In the genomic region with DNA sequence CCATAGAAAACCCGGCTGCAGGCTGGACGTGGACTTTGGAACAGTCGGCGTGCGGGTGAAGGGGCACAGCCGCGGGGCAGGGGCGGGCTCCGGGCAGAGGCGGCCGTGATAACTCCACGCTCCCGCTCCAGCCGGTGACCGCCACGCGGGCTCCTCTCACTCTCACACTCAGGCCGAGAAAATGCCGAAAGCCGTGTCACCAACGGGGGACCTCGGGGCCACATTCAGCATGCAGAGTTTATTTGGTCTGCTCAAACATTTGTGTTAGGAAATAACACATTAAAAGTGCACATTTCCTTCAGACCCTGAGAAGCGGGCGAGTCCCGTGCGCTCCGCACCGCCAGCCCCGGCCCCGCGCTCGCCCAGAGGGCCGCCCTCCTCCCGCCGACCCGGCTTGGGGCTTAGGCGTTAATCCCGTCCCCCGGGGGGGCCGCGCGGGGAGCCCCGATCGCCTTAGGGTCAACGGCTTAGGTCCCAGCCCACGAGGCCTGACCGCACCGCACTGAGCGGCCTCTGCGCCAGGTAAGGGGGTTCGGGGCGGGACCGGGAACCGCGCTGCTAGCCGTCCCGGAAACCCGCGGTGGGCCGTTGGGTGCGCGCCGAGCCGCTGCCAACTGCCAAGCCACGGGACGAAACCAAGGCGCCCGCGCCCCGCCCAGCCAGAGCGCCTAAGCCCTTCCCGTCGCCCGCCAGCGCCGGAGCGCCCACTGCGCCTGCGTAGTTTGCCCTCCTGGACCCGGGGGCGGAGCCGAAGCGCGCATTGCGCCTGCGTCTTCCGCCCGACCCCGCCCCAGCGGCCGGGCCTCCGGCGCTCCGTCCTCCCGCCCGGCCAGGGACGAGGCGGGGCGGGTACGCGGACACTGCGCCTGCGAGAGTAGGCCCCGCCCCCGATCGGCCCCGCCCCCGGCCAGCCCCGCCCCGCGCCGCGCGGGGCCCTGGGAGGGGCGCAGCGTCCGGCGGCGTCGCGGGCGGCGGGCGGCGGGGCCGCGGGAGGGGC, we compare ENCODE assay signal across 8 cellular contexts. TPM values are rescaled to one million over a fixed set of nuclear protein-coding genes. Genes with fewer than 3 reads are reported as not detected.
DNase-seq lines count a peak whose midpoint lies in the region; ATAC-seq and TF ChIP-seq lines count a peak whose summit lies in the region.

A gene with protein sequence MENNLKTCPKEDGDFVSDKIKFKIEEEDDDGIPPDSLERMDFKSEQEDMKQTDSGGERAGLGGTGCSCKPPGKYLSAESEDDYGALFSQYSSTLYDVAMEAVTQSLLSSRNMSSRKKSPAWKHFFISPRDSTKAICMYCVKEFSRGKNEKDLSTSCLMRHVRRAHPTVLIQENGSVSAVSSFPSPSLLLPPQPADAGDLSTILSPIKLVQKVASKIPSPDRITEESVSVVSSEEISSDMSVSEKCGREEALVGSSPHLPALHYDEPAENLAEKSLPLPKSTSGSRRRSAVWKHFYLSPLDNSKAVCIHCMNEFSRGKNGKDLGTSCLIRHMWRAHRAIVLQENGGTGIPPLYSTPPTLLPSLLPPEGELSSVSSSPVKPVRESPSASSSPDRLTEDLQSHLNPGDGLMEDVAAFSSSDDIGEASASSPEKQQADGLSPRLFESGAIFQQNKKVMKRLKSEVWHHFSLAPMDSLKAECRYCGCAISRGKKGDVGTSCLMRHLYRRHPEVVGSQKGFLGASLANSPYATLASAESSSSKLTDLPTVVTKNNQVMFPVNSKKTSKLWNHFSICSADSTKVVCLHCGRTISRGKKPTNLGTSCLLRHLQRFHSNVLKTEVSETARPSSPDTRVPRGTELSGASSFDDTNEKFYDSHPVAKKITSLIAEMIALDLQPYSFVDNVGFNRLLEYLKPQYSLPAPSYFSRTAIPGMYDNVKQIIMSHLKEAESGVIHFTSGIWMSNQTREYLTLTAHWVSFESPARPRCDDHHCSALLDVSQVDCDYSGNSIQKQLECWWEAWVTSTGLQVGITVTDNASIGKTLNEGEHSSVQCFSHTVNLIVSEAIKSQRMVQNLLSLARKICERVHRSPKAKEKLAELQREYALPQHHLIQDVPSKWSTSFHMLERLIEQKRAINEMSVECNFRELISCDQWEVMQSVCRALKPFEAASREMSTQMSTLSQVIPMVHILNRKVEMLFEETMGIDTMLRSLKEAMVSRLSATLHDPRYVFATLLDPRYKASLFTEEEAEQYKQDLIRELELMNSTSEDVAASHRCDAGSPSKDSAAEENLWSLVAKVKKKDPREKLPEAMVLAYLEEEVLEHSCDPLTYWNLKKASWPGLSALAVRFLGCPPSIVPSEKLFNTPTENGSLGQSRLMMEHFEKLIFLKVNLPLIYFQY (plus strand): TSS at position 947 of the 997 bp plus-strand sequence. CDS start 29,819 bp downstream, outside the sequence.

- peak within 1 kb of the TSS; percentile 91 to 96 for H4K8ac ChIP-seq in IMR-90 (ENCODE audit: low read depth in 2 of 2, low read length in 2 of 2)

- H3K27me3 ChIP-seq in IMR-90 (ENCODE audit: control insufficient read depth, insufficient read depth, low read length): peaks cover 27% of the 10 kb centered on the region

- H3K9me1 ChIP-seq in IMR-90 (ENCODE audit: insufficient read depth, low read length): no peaks in the 10 kb centered on the region; the same call in 1 of the 2 replicates

- H4K20me1 ChIP-seq in IMR-90 (ENCODE audit: insufficient read depth, low read length): peaks cover 38% of the 10 kb centered on the region

- peak within 1 kb of the TSS; percentile 78 for H3K4me3 ChIP-seq in IMR-90 (ENCODE audit: insufficient read depth, low read depth, low read length)
- peak within 1 kb of the TSS; percentile 79 for H3K4me3 ChIP-seq in epithelial cell of esophagus (ENCODE audit: low read length)

- TF ChIP-seq POLR2A in IMR-90 (IDR thresholded peaks at IDR 0.05; ENCODE audit: low read depth, low read length): peak; percentile 53; the same call in 1 of the 2 replicates

- TF ChIP-seq CTCF in IMR-90 (conservative IDR thresholded peaks at IDR 0.05; ENCODE audit: low read depth, low read length) (no peak), epithelial cell of esophagus (IDR thresholded peaks at IDR 0.05; ENCODE audit: insufficient read depth, low read depth, low read length, missing control alignments) (no peak)

- H4K5ac ChIP-seq in IMR-90 (ENCODE audit: low read depth, low read length): peak within 1 kb of the TSS; percentile 73; the same call in 1 of the 2 replicates

- H2BK15ac ChIP-seq in IMR-90 (ENCODE audit: low read depth, low read length): no peak within 1 kb of the TSS

- peak within 1 kb of the TSS; percentile 94 for H3K4me2 ChIP-seq in IMR-90 (ENCODE audit: low read depth, low read length)

- dilution Hi-C loops in IMR-90 (cut with HindIII; ENCODE audit: low sequenced_read_pairs, unreplicated experiment): no loop called here

- peak within 1 kb of the TSS; percentile 56 for H3K56ac ChIP-seq in IMR-90 (ENCODE audit: extremely low read depth, insufficient read depth, low read length)

- H2AK5ac ChIP-seq in IMR-90 (ENCODE audit: low read depth, low read length): peak within 1 kb of the TSS; percentile 80; the same call in 1 of the 2 replicates

- peaks cover 6% of the 10 kb centered on the region for H3K4me1 ChIP-seq in IMR-90 (ENCODE audit: control insufficient read depth, insufficient read depth, low read length)

- intact Hi-C loops in IMR-90 (cut with micrococcal nuclease): no loop called here

- in situ Hi-C loops in IMR-90 (cut with MboI; ENCODE audit: low sequenced_read_pairs): no loop called here

- peak within 1 kb of the TSS; percentile 83 for H3K27ac ChIP-seq in IMR-90 (ENCODE audit: insufficient read depth, low read length)

- peak within 1 kb of the TSS; percentile 14; the same call in 1 of the 2 replicates for H3K18ac ChIP-seq in IMR-90 (ENCODE audit: low read depth, low read length)

- H2AFZ ChIP-seq in IMR-90 (replicated peaks; ENCODE audit: low read length, poor library complexity): peak within 1 kb of the TSS; percentile 99

- peak within 1 kb of the TSS; percentile 77 for H3K9ac ChIP-seq in IMR-90 (ENCODE audit: low read depth, low read length)

- peak within 1 kb of the TSS; percentile 79 for H3K4ac ChIP-seq in IMR-90 (ENCODE audit: low read depth, low read length)

- peak within 1 kb of the TSS; percentile 96 for H3K23ac ChIP-seq in IMR-90 (ENCODE audit: low read depth, low read length)

- no peak for TF ChIP-seq RAD21 in IMR-90 (IDR thresholded peaks at IDR 0.05; ENCODE audit: low read length)

- peaks cover 5% of the 10 kb centered on the region for H3K36me3 ChIP-seq in IMR-90 (ENCODE audit: control insufficient read depth, insufficient read depth, low read length)

- H3K79me1 ChIP-seq in IMR-90 (ENCODE audit: low read depth in 1 of 2, low read length in 2 of 2): peaks cover 8 to 31% of the 10 kb centered on the region in 2 experiments; a peak in 3 of 4 replicates

- peak; percentile 66 for ATAC-seq in GM21529 (IDR thresholded peaks at IDR 0.05; ENCODE audit: unreplicated experiment)
- peak; percentile 92 for ATAC-seq in IMR-90 (ENCODE audit: low read depth)

- peak within 1 kb of the TSS; percentile 89 for H3K14ac ChIP-seq in IMR-90 (replicated peaks; ENCODE audit: low read depth, low read length)

- peak within 1 kb of the TSS; percentile 87; the same call in 1 of the 2 replicates for H4K91ac ChIP-seq in IMR-90 (ENCODE audit: insufficient read depth, low read depth, low read length)

- 1% methylated on average over 39 of the region's 127 CpGs; no CpG with 5 or more reads in 1 of the 2 experiments for WGBS in IMR-90 (ENCODE audit: extremely low coverage in 2 of 2, insufficient read length in 1 of 2), 2 experiments

- H2BK20ac ChIP-seq in IMR-90 (ENCODE audit: low read depth, low read length): no peak within 1 kb of the TSS

- CTCF ChIA-PET in IMR-90 (lab: Yijun Ruan, JAX): no interaction called here

- H2BK120ac ChIP-seq in IMR-90 (ENCODE audit: low read depth, low read length): peak within 1 kb of the TSS; percentile 64

- H2BK5ac ChIP-seq in IMR-90 (ENCODE audit: low read depth, low read length, poor library complexity, severe bottlenecking): peak within 1 kb of the TSS; percentile 87

- DNase-seq in DMS114 treated with DMSO at 0.1 percent for 48 hours (lab: John Stamatoyannopoulos, UW; ENCODE audit: unreplicated experiment) (peak; percentile 75), IMR-90 (peak; percentile 94), OCI-M2 (lab: John Stamatoyannopoulos, UW; ENCODE audit: unreplicated experiment) (peak; percentile 68), activated T-cell treated with anti-CD3 and anti-CD28 coated beads for 4 hours (peak; percentile 96), epithelial cell of esophagus (ENCODE audit: low read depth) (peak; percentile 97), middle frontal gyrus (ENCODE audit: extremely low spot score, low spot score) (peak; percentile 94)
- peak; percentile 98 for DNase-seq in stimulated activated CD8-positive, alpha-beta memory T cell treated with anti-CD3 and anti-CD28 coated beads, Interleukin-2, amount 100 ng/mL, for 1 hour (ENCODE audit: low read depth in 2 of 2)

- POLR2A ChIA-PET in IMR-90 (lab: Charles Lee; ENCODE audit: unreplicated experiment): no interaction called here

- H2AK9ac ChIP-seq in IMR-90 (replicated peaks; ENCODE audit: low read depth, low read length, poor library complexity): peak within 1 kb of the TSS; percentile 96

- no TSS peak for BruUV-seq in IMR-90 (replicated peaks; lab: Mats Ljungman, UMichigan)

- no peaks in the 10 kb centered on the region for H3K9me3 ChIP-seq in IMR-90 (ENCODE audit: control insufficient read depth, insufficient read depth, low read length)

TF ChIP-seq in IMR-90, 13 proteins besides CTCF, POLR2A, EP300 and RAD21 (continues in another document):
- TF ChIP-seq NFE2L2 (IDR thresholded peaks at IDR 0.05; ENCODE audit: low read depth, low read length) (no peak), MAZ (IDR thresholded peaks at IDR 0.05; ENCODE audit: borderline replicate concordance, low read depth, low read length) (peak; percentile 93), BHLHE40 (IDR thresholded peaks at IDR 0.05; ENCODE audit: low read depth, low read length) (no peak), SMC3 (IDR thresholded peaks at IDR 0.05; ENCODE audit: low read depth, low read length) (no peak), RFX5 (IDR thresholded peaks at IDR 0.05; ENCODE audit: low read depth, low read length) (no peak), FOS (IDR thresholded peaks at IDR 0.05; ENCODE audit: low read depth, low read length) (no peak)
- TF ChIP-seq, protein P1, sequence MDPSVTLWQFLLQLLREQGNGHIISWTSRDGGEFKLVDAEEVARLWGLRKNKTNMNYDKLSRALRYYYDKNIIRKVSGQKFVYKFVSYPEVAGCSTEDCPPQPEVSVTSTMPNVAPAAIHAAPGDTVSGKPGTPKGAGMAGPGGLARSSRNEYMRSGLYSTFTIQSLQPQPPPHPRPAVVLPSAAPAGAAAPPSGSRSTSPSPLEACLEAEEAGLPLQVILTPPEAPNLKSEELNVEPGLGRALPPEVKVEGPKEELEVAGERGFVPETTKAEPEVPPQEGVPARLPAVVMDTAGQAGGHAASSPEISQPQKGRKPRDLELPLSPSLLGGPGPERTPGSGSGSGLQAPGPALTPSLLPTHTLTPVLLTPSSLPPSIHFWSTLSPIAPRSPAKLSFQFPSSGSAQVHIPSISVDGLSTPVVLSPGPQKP (IDR thresholded peaks at IDR 0.05; ENCODE audit: borderline replicate concordance, low read depth, low read length): no peak

RNA-seq across cellular contexts. Expression of the gene that starts here (rescaled TPM):
- total RNA-seq in IMR-90 (2012; rRNA removed): 9.3 and 10.6 TPM in 2 replicates
- 9.6 and 10.5 TPM in 2 replicates for polyA plus RNA-seq in IMR-90 (2012; rRNA removed)
- polyA plus RNA-seq in IMR-90 (2012; cell fraction: cytosol; rRNA removed): 6.7 and 7.1 TPM in 2 replicates
- polyA plus RNA-seq in IMR-90 (2012; cell fraction: nucleus; rRNA removed; ENCODE audit: low replicate concordance): 11.9 and 13.8 TPM in 2 replicates

Comparison
In these comparisons a context has a peak if more than half of its experiments do, and no peak if none do; other contexts are left out.
1. Peak in every context shown above with its lines: DNase-seq, ATAC-seq, H3K4me3 ChIP-seq and H3K27ac ChIP-seq.